ENCODE assay signal across 13 cellular contexts in the genomic region with DNA sequence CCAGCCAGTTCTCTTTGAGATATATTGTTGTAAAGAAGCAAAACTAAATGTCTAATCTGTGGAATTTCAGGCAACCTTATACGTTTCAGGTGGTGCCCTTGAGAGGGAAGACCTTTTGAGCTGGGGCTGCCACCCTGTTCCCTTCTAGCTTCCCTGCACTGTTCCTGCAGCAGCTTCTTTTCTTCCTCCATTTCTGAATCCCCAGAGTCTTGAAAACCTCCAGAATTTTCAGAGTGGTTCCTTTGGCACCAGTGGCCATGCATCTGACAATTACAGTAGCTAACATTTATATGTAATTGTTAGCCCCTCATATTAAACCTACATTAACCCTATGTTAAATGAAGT.
A peak's percentile ranks its signal among the peaks of the same experiment; 100 is the strongest.
DNase-seq lines count a peak whose midpoint lies in the region; ATAC-seq, FAIRE-seq and TF ChIP-seq lines count a peak whose summit lies in the region.
"Had no signal": no experiment of that assay in that cellular context is flagged by ENCODE, and none has a peak within 500 bp of the region (broad histone marks: within the 10 kb centered on the region; RNA-seq: fewer than 3 reads in every experiment).

No MANE protein-coding gene starts in this region.

- TF ChIP-seq POLR2A in prostate gland (IDR thresholded peaks at IDR 0.05) (no peak), vagina (IDR thresholded peaks at IDR 0.05) (no peak)

- no peak for TF ChIP-seq CTCF in heart right ventricle (IDR thresholded peaks at IDR 0.05)
- no peak for TF ChIP-seq CTCF in kidney (IDR thresholded peaks at IDR 0.05; ENCODE audit: borderline replicate concordance, extremely low read depth, insufficient read depth)
- TF ChIP-seq CTCF in prostate gland (IDR thresholded peaks at IDR 0.05) = no peak
- TF ChIP-seq CTCF in vagina (IDR thresholded peaks at IDR 0.05) = no peak

- H3K9ac ChIP-seq in kidney (ENCODE audit: low read length in 2 of 2) = peak overlapping the region in 1 of 2 donors; percentile 36

- H3K4me1 ChIP-seq in heart right ventricle = peaks cover 0 to 84% (median 57%) of the 10 kb centered on the region in 9 donors
- peaks cover 31 to 69% of the 10 kb centered on the region in 2 donors for H3K4me1 ChIP-seq in kidney (ENCODE audit: control insufficient read depth in 1 of 2, insufficient read depth in 1 of 2, low read depth in 1 of 2, low read length in 2 of 2)
- peaks cover 6% of the 10 kb centered on the region for H3K4me1 ChIP-seq in prostate gland (replicated peaks)
- H3K4me1 ChIP-seq in vagina = peaks cover 90% of the 10 kb centered on the region

- 79 to 85% methylated on average over 1 of the region's 1 CpG for WGBS in heart right ventricle, 2 donors
- 43% methylated on average over 1 of the region's 1 CpG for WGBS in prostate gland

- peak overlapping the region in 8 of 10 donors; percentile 19 to 73 (median 66) for H3K27ac ChIP-seq in heart right ventricle
- peak overlapping the region; percentile 26 to 74 for H3K27ac ChIP-seq in kidney (ENCODE audit: low read depth in 2 of 2, low read length in 2 of 2)
- peak overlapping the region; percentile 52 to 61 for H3K27ac ChIP-seq in prostate gland
- peak overlapping the region; percentile 79 for H3K27ac ChIP-seq in vagina

- H3K27me3 ChIP-seq in heart right ventricle = no peaks in the 10 kb centered on the region
- H3K27me3 ChIP-seq in prostate gland (replicated peaks; ENCODE audit: insufficient read depth) = no peaks in the 10 kb centered on the region
- H3K27me3 ChIP-seq in vagina = no peaks in the 10 kb centered on the region
- H3K27me3 ChIP-seq: colonic mucosa had no signal

- no peak for FAIRE-seq in kidney (lab: Jason Lieb, UNC)
- FAIRE-seq: A204.1 had no signal

- H3K36me3 ChIP-seq in heart right ventricle = no peaks in the 10 kb centered on the region
- H3K36me3 ChIP-seq in kidney (ENCODE audit: control insufficient read depth in 1 of 2, insufficient read depth in 2 of 2, low read length in 2 of 2) = no peaks in the 10 kb centered on the region
- no peaks in the 10 kb centered on the region for H3K36me3 ChIP-seq in prostate gland
- no peaks in the 10 kb centered on the region for H3K36me3 ChIP-seq in vagina
- H3K36me3 ChIP-seq: colonic mucosa had no signal

- intact Hi-C loops in heart right ventricle (cut with DNase I) (loop anchor here in 7 of 10 donors (5.0 to 10.0 kb wide), 7 partner anchors 129 to 577 kb away; a partner anchor contains a TSS), Right ventricle myocardium inferior (cut with DNase I) (no loop called here), kidney (cut with DNase I) (no loop called here), prostate gland (cut with DNase I) (loop anchor here (10.0 kb wide), 2 partner anchors 277 to 577 kb away; no protein-coding TSS in a partner anchor), vagina (cut with DNase I) (no loop called here)

- no peak overlapping the region for H3K4me3 ChIP-seq in heart right ventricle
- no peak overlapping the region for H3K4me3 ChIP-seq in kidney (ENCODE audit: low read length in 2 of 2)
- no peak overlapping the region for H3K4me3 ChIP-seq in prostate gland
- H3K4me3 ChIP-seq in vagina = no peak overlapping the region
- H3K4me3 ChIP-seq: colonic mucosa had no signal

- peaks cover 0 to 5% (median 0%) of the 10 kb centered on the region in 11 donors for H3K9me3 ChIP-seq in heart right ventricle
- H3K9me3 ChIP-seq in kidney (ENCODE audit: control insufficient read depth in 1 of 2, low read length in 2 of 2) = no peaks in the 10 kb centered on the region
- H3K9me3 ChIP-seq in prostate gland = no peaks in the 10 kb centered on the region
- no peaks in the 10 kb centered on the region for H3K9me3 ChIP-seq in vagina
- H3K9me3 ChIP-seq: colonic mucosa had no signal

- ATAC-seq in heart right ventricle (no peak), Right ventricle myocardium inferior (no peak), HG03097 (IDR thresholded peaks at IDR 0.05; ENCODE audit: low FRiP score, unreplicated experiment) (no peak)
- ATAC-seq: activated naive CD8-positive, alpha-beta T cell treated with anti-CD3 and anti-CD28 coated beads, Interleukin-2, amount 50 U/mL, for 24 hours had no signal

- no peak for DNase-seq in heart right ventricle
- no peak for DNase-seq in Right ventricle myocardium inferior (ENCODE audit: missing footprints)
- DNase-seq in kidney = no peak
- no peak for DNase-seq in prostate gland (ENCODE audit: low spot score)
- DNase-seq in vagina (ENCODE audit: extremely low spot score in 2 of 2) = peak in 1 of 2 donors; percentile 27
- DNase-seq in medulla oblongata (ENCODE audit: extremely low spot score) = no peak
- DNase-seq in NCI-H526 treated with DMSO at 0.1 percent for 48 hours (lab: John Stamatoyannopoulos, UW) = no peak
- DNase-seq: activated naive CD8-positive, alpha-beta T cell treated with anti-CD3 and anti-CD28 coated beads, Interleukin-2, amount 50 U/mL, for 24 hours; colonic mucosa; occipital lobe; stimulated activated CD4-positive, alpha-beta T cell treated with anti-CD3 and anti-CD28 coated beads, Interleukin-4, amount 100 ng/mL, for 1 hour had no signal

Comparison
In these comparisons a context has a peak if more than half of its experiments do, and no peak if none do; other contexts are left out.
1. intact Hi-C loops: an anchor here in heart right ventricle (5.0 to 10.0 kb wide) and prostate gland (10.0 kb wide); none called in Right ventricle myocardium inferior, kidney and vagina.